Comparison of ENCODE assay signal across 1 cellular context in the genomic region with DNA sequence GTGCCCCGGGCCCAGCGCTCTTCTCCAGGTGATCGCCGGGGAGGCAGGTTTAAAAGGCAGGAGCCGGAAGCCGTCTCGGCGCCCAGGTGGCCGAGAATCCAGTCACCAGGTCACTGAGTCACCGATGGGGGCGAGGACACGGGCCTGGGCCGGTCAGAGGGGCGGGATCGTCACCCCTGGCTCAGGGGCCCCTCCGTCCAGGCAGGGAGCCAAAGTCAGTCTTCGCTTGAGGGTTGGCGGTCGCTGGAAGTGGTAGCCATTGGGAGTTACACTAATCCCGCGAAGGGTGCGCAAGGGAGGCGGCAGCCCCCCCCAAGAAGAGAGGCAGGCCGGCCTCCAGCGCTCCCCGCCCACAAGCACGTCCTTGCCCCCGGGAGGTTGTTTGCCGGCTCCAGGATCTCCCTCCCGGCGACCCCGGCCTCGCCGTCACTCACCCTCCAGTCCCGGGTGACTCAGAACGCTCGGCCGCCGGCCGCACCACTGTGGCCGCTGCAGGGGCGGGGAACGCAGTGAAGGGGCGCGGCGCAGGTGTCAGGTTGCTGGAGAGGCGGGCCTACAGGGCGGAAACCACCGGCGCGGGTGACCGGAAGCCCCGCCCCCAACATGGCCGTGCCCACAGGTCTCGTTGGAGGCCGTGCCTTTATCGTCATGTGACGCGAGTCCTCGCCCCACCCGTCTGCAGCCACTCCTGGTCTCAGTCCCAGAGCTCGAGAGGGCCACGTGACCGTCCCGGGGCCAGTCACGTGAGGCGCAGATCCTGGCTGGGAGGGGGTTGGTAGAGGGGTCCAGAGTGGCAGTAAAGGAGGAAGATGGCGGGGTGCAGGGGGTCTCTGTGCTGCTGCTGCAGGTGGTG.
TF ChIP-seq lines count a peak whose summit lies in the region.

A gene with protein sequence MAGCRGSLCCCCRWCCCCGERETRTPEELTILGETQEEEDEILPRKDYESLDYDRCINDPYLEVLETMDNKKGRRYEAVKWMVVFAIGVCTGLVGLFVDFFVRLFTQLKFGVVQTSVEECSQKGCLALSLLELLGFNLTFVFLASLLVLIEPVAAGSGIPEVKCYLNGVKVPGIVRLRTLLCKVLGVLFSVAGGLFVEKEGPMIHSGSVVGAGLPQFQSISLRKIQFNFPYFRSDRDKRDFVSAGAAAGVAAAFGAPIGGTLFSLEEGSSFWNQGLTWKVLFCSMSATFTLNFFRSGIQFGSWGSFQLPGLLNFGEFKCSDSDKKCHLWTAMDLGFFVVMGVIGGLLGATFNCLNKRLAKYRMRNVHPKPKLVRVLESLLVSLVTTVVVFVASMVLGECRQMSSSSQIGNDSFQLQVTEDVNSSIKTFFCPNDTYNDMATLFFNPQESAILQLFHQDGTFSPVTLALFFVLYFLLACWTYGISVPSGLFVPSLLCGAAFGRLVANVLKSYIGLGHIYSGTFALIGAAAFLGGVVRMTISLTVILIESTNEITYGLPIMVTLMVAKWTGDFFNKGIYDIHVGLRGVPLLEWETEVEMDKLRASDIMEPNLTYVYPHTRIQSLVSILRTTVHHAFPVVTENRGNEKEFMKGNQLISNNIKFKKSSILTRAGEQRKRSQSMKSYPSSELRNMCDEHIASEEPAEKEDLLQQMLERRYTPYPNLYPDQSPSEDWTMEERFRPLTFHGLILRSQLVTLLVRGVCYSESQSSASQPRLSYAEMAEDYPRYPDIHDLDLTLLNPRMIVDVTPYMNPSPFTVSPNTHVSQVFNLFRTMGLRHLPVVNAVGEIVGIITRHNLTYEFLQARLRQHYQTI (plus strand): TSS at position 738 of the 853 bp plus-strand sequence. CDS start 72 bp downstream, at position 810.
A gene (minus strand): TSS at position 511 of the 853 bp plus-strand sequence. CDS start 2,848 bp downstream, outside the sequence.

TF ChIP-seq in K562, 482 proteins besides CTCF, POLR2A, EP300 and RAD21 (continued from another document and continues in another):
- TF ChIP-seq ZNF717 (CRISPR knock-in tag; IDR thresholded peaks at IDR 0.05), result no peak
- no peak for TF ChIP-seq CBX8 (IDR thresholded peaks at IDR 0.05; ENCODE audit: borderline replicate concordance, extremely low read depth, low read depth, low read length, poor library complexity, severe bottlenecking)
- TF ChIP-seq, protein P1, sequence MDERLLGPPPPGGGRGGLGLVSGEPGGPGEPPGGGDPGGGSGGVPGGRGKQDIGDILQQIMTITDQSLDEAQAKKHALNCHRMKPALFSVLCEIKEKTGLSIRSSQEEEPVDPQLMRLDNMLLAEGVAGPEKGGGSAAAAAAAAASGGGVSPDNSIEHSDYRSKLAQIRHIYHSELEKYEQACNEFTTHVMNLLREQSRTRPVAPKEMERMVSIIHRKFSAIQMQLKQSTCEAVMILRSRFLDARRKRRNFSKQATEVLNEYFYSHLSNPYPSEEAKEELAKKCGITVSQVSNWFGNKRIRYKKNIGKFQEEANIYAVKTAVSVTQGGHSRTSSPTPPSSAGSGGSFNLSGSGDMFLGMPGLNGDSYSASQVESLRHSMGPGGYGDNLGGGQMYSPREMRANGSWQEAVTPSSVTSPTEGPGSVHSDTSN (CRISPR knock-in tag; IDR thresholded peaks at IDR 0.05; ENCODE audit: low read depth), result peak; percentile 62
- TF ChIP-seq, protein P1 (tag; conservative IDR thresholded peaks at IDR 0.05; ENCODE audit: low read depth), result peak; percentile 79; the same call in 1 of the 2 replicates
- TF ChIP-seq MAFK (IDR thresholded peaks at IDR 0.05; ENCODE audit: low read length), result no peak
- TF ChIP-seq ZBTB7A (IDR thresholded peaks at IDR 0.05; ENCODE audit: borderline replicate concordance, control insufficient read depth, low read depth, low read length), result peak; percentile 96
- peak; percentile 60; the same call in 1 of the 2 replicates for TF ChIP-seq L3MBTL2 (IDR thresholded peaks at IDR 0.05)
- TF ChIP-seq, protein P2, sequence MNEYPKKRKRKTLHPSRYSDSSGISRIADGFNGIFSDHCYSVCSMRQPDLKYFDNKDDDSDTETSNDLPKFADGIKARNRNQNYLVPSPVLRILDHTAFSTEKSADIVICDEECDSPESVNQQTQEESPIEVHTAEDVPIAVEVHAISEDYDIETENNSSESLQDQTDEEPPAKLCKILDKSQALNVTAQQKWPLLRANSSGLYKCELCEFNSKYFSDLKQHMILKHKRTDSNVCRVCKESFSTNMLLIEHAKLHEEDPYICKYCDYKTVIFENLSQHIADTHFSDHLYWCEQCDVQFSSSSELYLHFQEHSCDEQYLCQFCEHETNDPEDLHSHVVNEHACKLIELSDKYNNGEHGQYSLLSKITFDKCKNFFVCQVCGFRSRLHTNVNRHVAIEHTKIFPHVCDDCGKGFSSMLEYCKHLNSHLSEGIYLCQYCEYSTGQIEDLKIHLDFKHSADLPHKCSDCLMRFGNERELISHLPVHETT (CRISPR knock-in tag; conservative IDR thresholded peaks at IDR 0.05 in 1 of 2, IDR thresholded peaks at IDR 0.05 in 1 of 2), result peak in 1 of 2 experiments; percentile 83; a peak in 2 of 4 replicates
- TF ChIP-seq, protein P3, sequence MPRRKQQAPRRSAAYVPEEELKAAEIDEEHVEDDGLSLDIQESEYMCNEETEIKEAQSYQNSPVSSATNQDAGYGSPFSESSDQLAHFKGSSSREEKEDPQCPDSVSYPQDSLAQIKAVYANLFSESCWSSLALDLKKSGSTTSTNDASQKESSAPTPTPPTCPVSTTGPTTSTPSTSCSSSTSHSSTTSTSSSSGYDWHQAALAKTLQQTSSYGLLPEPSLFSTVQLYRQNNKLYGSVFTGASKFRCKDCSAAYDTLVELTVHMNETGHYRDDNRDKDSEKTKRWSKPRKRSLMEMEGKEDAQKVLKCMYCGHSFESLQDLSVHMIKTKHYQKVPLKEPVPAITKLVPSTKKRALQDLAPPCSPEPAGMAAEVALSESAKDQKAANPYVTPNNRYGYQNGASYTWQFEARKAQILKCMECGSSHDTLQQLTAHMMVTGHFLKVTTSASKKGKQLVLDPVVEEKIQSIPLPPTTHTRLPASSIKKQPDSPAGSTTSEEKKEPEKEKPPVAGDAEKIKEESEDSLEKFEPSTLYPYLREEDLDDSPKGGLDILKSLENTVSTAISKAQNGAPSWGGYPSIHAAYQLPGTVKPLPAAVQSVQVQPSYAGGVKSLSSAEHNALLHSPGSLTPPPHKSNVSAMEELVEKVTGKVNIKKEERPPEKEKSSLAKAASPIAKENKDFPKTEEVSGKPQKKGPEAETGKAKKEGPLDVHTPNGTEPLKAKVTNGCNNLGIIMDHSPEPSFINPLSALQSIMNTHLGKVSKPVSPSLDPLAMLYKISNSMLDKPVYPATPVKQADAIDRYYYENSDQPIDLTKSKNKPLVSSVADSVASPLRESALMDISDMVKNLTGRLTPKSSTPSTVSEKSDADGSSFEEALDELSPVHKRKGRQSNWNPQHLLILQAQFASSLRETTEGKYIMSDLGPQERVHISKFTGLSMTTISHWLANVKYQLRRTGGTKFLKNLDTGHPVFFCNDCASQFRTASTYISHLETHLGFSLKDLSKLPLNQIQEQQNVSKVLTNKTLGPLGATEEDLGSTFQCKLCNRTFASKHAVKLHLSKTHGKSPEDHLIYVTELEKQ (CRISPR knock-in tag; IDR thresholded peaks at IDR 0.05), result no peak
- TF ChIP-seq, protein P4, sequence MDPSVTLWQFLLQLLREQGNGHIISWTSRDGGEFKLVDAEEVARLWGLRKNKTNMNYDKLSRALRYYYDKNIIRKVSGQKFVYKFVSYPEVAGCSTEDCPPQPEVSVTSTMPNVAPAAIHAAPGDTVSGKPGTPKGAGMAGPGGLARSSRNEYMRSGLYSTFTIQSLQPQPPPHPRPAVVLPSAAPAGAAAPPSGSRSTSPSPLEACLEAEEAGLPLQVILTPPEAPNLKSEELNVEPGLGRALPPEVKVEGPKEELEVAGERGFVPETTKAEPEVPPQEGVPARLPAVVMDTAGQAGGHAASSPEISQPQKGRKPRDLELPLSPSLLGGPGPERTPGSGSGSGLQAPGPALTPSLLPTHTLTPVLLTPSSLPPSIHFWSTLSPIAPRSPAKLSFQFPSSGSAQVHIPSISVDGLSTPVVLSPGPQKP (CRISPR knock-in tag; IDR thresholded peaks at IDR 0.05), result no peak
- TF ChIP-seq, protein P5, sequence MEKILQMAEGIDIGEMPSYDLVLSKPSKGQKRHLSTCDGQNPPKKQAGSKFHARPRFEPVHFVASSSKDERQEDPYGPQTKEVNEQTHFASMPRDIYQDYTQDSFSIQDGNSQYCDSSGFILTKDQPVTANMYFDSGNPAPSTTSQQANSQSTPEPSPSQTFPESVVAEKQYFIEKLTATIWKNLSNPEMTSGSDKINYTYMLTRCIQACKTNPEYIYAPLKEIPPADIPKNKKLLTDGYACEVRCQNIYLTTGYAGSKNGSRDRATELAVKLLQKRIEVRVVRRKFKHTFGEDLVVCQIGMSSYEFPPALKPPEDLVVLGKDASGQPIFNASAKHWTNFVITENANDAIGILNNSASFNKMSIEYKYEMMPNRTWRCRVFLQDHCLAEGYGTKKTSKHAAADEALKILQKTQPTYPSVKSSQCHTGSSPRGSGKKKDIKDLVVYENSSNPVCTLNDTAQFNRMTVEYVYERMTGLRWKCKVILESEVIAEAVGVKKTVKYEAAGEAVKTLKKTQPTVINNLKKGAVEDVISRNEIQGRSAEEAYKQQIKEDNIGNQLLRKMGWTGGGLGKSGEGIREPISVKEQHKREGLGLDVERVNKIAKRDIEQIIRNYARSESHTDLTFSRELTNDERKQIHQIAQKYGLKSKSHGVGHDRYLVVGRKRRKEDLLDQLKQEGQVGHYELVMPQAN (IDR thresholded peaks at IDR 0.05; ENCODE audit: borderline replicate concordance), result peak; percentile 100
- TF ChIP-seq ZNF589 (CRISPR knock-in tag; IDR thresholded peaks at IDR 0.05; ENCODE audit: low read depth), result 0 out of 2 replicates have a peak, but pooled peaks have one; percentile 81
- no peak for TF ChIP-seq NR2C2 (CRISPR knock-in tag; IDR thresholded peaks at IDR 0.05)
- peak; percentile 83; the same call in 1 of the 2 replicates for TF ChIP-seq NR2C2 (tag; IDR thresholded peaks at IDR 0.05)
- peak; percentile 63 for TF ChIP-seq ETV5 (CRISPR knock-in tag; IDR thresholded peaks at IDR 0.05; ENCODE audit: low read depth)
- no peak for TF ChIP-seq ZNF408 (CRISPR knock-in tag; IDR thresholded peaks at IDR 0.05; ENCODE audit: low read depth)
- TF ChIP-seq, protein P6, sequence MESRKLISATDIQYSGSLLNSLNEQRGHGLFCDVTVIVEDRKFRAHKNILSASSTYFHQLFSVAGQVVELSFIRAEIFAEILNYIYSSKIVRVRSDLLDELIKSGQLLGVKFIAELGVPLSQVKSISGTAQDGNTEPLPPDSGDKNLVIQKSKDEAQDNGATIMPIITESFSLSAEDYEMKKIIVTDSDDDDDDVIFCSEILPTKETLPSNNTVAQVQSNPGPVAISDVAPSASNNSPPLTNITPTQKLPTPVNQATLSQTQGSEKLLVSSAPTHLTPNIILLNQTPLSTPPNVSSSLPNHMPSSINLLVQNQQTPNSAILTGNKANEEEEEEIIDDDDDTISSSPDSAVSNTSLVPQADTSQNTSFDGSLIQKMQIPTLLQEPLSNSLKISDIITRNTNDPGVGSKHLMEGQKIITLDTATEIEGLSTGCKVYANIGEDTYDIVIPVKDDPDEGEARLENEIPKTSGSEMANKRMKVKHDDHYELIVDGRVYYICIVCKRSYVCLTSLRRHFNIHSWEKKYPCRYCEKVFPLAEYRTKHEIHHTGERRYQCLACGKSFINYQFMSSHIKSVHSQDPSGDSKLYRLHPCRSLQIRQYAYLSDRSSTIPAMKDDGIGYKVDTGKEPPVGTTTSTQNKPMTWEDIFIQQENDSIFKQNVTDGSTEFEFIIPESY (CRISPR knock-in tag; IDR thresholded peaks at IDR 0.05), result peak; percentile 65
- TF ChIP-seq, protein P7, sequence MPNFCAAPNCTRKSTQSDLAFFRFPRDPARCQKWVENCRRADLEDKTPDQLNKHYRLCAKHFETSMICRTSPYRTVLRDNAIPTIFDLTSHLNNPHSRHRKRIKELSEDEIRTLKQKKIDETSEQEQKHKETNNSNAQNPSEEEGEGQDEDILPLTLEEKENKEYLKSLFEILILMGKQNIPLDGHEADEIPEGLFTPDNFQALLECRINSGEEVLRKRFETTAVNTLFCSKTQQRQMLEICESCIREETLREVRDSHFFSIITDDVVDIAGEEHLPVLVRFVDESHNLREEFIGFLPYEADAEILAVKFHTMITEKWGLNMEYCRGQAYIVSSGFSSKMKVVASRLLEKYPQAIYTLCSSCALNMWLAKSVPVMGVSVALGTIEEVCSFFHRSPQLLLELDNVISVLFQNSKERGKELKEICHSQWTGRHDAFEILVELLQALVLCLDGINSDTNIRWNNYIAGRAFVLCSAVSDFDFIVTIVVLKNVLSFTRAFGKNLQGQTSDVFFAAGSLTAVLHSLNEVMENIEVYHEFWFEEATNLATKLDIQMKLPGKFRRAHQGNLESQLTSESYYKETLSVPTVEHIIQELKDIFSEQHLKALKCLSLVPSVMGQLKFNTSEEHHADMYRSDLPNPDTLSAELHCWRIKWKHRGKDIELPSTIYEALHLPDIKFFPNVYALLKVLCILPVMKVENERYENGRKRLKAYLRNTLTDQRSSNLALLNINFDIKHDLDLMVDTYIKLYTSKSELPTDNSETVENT (CRISPR knock-in tag; IDR thresholded peaks at IDR 0.05), result peak; percentile 84
- TF ChIP-seq MAFF (IDR thresholded peaks at IDR 0.05; ENCODE audit: low read length), result no peak
- TF ChIP-seq SMARCC2 (IDR thresholded peaks at IDR 0.05; ENCODE audit: low read depth), result peak; percentile 76
- no peak for TF ChIP-seq RBM25 (IDR thresholded peaks at IDR 0.05; ENCODE audit: low read depth, low read length, severe bottlenecking)
- peak; percentile 91 for TF ChIP-seq CREB1 (IDR thresholded peaks at IDR 0.05)
- TF ChIP-seq CREB1 (CRISPR knock-in tag; IDR thresholded peaks at IDR 0.05), result peak; percentile 92
- no peak for TF ChIP-seq COPS2 (conservative IDR thresholded peaks at IDR 0.05)
- peak; percentile 97 for TF ChIP-seq LEF1 (IDR thresholded peaks at IDR 0.05)
- no peak for TF ChIP-seq ETS2 (tag; IDR thresholded peaks at IDR 0.05; ENCODE audit: borderline replicate concordance, poor library complexity, severe bottlenecking)
- no peak for TF ChIP-seq ZSCAN29 (IDR thresholded peaks at IDR 0.05)
- TF ChIP-seq, protein P8, sequence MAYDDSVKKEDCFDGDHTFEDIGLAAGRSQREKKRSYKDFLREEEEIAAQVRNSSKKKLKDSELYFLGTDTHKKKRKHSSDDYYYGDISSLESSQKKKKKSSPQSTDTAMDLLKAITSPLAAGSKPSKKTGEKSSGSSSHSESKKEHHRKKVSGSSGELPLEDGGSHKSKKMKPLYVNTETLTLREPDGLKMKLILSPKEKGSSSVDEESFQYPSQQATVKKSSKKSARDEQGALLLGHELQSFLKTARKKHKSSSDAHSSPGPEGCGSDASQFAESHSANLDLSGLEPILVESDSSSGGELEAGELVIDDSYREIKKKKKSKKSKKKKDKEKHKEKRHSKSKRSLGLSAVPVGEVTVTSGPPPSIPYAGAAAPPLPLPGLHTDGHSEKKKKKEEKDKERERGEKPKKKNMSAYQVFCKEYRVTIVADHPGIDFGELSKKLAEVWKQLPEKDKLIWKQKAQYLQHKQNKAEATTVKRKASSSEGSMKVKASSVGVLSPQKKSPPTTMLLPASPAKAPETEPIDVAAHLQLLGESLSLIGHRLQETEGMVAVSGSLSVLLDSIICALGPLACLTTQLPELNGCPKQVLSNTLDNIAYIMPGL (CRISPR knock-in tag; IDR thresholded peaks at IDR 0.05), result no peak
- TF ChIP-seq SIX5 (IDR thresholded peaks at IDR 0.05; ENCODE audit: borderline replicate concordance in 1 of 2, insufficient read depth in 1 of 2, low read depth in 1 of 2, low read length in 2 of 2), result peak; percentile 38 to 49; a peak in 3 of 4 replicates
